In the genomic region with DNA sequence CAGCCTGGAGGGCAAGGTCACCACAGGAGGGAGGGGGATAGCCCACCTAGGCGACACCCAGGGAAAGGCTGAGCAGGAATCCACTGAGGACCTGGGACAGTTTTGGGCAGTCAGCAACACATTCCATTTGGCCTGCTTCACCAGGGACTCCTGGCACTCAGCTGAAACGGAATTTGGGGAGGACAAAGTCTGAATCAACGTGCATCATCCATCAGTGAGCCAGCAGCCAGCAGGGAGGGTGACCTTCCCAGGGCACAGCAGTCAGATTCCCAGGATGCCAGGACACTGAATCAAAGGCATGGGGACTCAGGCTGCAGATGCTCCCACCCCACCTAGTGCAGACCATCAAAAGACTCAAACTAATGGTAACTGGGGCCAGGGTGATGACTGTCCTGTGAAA, we compare ENCODE assay signal across 1 cellular context.
TF ChIP-seq lines count a peak whose summit lies in the region.

No MANE protein-coding gene starts in this region.

TF ChIP-seq in HepG2, 621 proteins besides CTCF, POLR2A, EP300 and RAD21:
- TF ChIP-seq KDM5B (CRISPR knock-in tag; IDR thresholded peaks at IDR 0.05; ENCODE audit: borderline replicate concordance) (no peak), ARNT (IDR thresholded peaks at IDR 0.05) (no peak), FOSL2 (CRISPR knock-in tag; IDR thresholded peaks at IDR 0.05) (peak; percentile 75), TEAD3 (CRISPR knock-in tag; optimal IDR thresholded peaks at IDR 0.05; ENCODE audit: borderline replicate concordance) (peak; percentile 66), NBN (conservative IDR thresholded peaks at IDR 0.05) (no peak), NR3C1 (CRISPR knock-in tag; IDR thresholded peaks at IDR 0.05) (no peak), TCF7 (IDR thresholded peaks at IDR 0.05; ENCODE audit: low read depth) (no peak)
